16 cellular contexts compared by ENCODE assay signal in the genomic region with DNA sequence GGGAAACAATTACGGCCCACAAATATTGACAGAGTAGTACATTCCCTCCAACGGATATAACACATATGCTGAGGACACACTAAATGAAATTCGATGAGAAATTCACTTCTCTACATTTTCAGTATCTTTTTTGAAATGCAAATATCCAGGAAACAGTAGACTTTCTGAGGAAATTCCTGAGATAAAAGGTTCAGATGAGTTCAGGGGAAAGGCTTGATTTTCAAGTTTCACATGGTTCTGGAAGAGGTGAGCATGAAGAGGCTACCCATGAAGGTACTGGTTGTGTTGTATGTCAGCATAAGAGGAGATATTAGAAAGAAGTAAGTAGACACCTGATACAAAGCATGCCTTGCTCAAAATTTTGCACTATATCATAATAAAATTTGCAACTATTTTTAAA.
DNase-seq lines count a peak whose midpoint lies in the region; ATAC-seq and TF ChIP-seq lines count a peak whose summit lies in the region.
"Had no signal": no experiment of that assay in that cellular context is flagged by ENCODE, and none has a peak within 500 bp of the region (broad histone marks: within the 10 kb centered on the region; RNA-seq: fewer than 3 reads in every experiment).

No MANE protein-coding gene starts in this region.

- H3K79me2 ChIP-seq in smooth muscle cell (ENCODE audit: low read depth), result no peaks in the 10 kb centered on the region

- peak overlapping the region; percentile 70 for H3K27ac Mint-ChIP-seq in HFFc6
- H3K27ac Mint-ChIP-seq in T-helper 2 cell treated with Interferon-gamma antibody and Interleukin-4, amounts not matched to agents 5 μg/mL and 100 μg/mL, for 36 hours, result no peak overlapping the region

- WGBS in smooth muscle cell (ENCODE audit: low lambda C conversion rate), result 53% methylated on average over 3 of the region's 3 CpGs

- H3K36me3 ChIP-seq in smooth muscle cell (ENCODE audit: low read depth), result no peaks in the 10 kb centered on the region

- H3K27me3 Mint-ChIP-seq in HFFc6 (ENCODE audit: insufficient read depth), result no peaks in the 10 kb centered on the region; the same call in 1 of the 2 replicates
- H3K27me3 Mint-ChIP-seq in T-helper 2 cell treated with Interferon-gamma antibody and Interleukin-4, amounts not matched to agents 5 μg/mL and 100 μg/mL, for 36 hours (ENCODE audit: low read depth), result peaks cover 5% of the 10 kb centered on the region

- H3K4me3 Mint-ChIP-seq in HFFc6, result peak overlapping the region; percentile 11; the same call in 1 of the 2 replicates
- no peak overlapping the region for H3K4me3 Mint-ChIP-seq in T-helper 2 cell treated with Interferon-gamma antibody and Interleukin-4, amounts not matched to agents 5 μg/mL and 100 μg/mL, for 36 hours
- H3K4me3 Mint-ChIP-seq: H9 had no signal

- no peaks in the 10 kb centered on the region for H3K9me3 ChIP-seq in smooth muscle cell (replicated peaks; ENCODE audit: low read depth)

- no peak overlapping the region for H3K4me3 ChIP-seq in fibroblast of pulmonary artery (replicated peaks; ENCODE audit: low read depth, low read length)
- no peak overlapping the region for H3K4me3 ChIP-seq in smooth muscle cell
- H3K4me3 ChIP-seq: K562 had no signal

- TF ChIP-seq CTCF in HFFc6 (IDR thresholded peaks at IDR 0.05), result no peak
- TF ChIP-seq CTCF in fibroblast of pulmonary artery (IDR thresholded peaks at IDR 0.05; ENCODE audit: low read length, missing control alignments), result no peak
- TF ChIP-seq CTCF in smooth muscle cell (IDR thresholded peaks at IDR 0.05; ENCODE audit: borderline replicate concordance, insufficient read depth, poor library complexity, severe bottlenecking), result no peak

- peaks cover 77% of the 10 kb centered on the region for H3K4me1 Mint-ChIP-seq in HFFc6 (ENCODE audit: low read depth)
- no peaks in the 10 kb centered on the region for H3K4me1 Mint-ChIP-seq in T-helper 2 cell treated with Interferon-gamma antibody and Interleukin-4, amounts not matched to agents 5 μg/mL and 100 μg/mL, for 36 hours (ENCODE audit: low read depth)

- peaks cover 10% of the 10 kb centered on the region; the same call in 1 of the 2 replicates for H3K36me3 Mint-ChIP-seq in HFFc6 (ENCODE audit: low read depth)
- H3K36me3 Mint-ChIP-seq in T-helper 2 cell treated with Interferon-gamma antibody and Interleukin-4, amounts not matched to agents 5 μg/mL and 100 μg/mL, for 36 hours (ENCODE audit: low read depth), result no peaks in the 10 kb centered on the region

- DNase-seq in HFFc6 (no peak), amniotic epithelial cell (ENCODE audit: low read depth) (peak; percentile 35), fibroblast of pulmonary artery (ENCODE audit: low read depth) (peak; percentile 18), smooth muscle cell (lab: John Stamatoyannopoulos, UW; ENCODE audit: unreplicated experiment) (no peak), germinal center (ENCODE audit: low spot score) (no peak)
- no peak for DNase-seq in T-helper 2 cell treated with Interferon-gamma antibody and Interleukin-4, amounts not matched to agents 5 μg/mL and 100 μg/mL, for 36 hours (ENCODE audit: low spot score)
- DNase-seq: C1 segment of cervical spinal cord, COR-L47, DMS53, H9, NCI-H1092 treated with DMSO at 0.1 percent for 48 hours, NCI-H187, NCI-H774, Right ventricle myocardium superior had no signal

- H3F3A ChIP-seq in smooth muscle cell (ENCODE audit: low read depth), result no peaks in the 10 kb centered on the region

- peak overlapping the region; percentile 2 for H3K9ac ChIP-seq in smooth muscle cell (ENCODE audit: low read depth)

- peak overlapping the region; percentile 88 for H3K27ac ChIP-seq in smooth muscle cell (ENCODE audit: low read depth)

- H2AFZ ChIP-seq in smooth muscle cell (ENCODE audit: low read depth), result no peak overlapping the region

- peaks cover 19% of the 10 kb centered on the region for H3K4me1 ChIP-seq in smooth muscle cell (ENCODE audit: low read depth)

- no peaks in the 10 kb centered on the region for H4K20me1 ChIP-seq in smooth muscle cell (ENCODE audit: low read depth)

- no peak for ATAC-seq in HG03457 (IDR thresholded peaks at IDR 0.05; ENCODE audit: unreplicated experiment)
- ATAC-seq: K562 had no signal

- H3K4me2 ChIP-seq in smooth muscle cell, result peak overlapping the region; percentile 44

- no peaks in the 10 kb centered on the region for H3K9me3 Mint-ChIP-seq in HFFc6
- no peaks in the 10 kb centered on the region for H3K9me3 Mint-ChIP-seq in T-helper 2 cell treated with Interferon-gamma antibody and Interleukin-4, amounts not matched to agents 5 μg/mL and 100 μg/mL, for 36 hours
- H3K9me3 Mint-ChIP-seq: H9 had no signal

- H3K27me3 ChIP-seq in smooth muscle cell (ENCODE audit: low read depth), result no peaks in the 10 kb centered on the region

Comparison
In these comparisons a context has a peak if more than half of its experiments do, and no peak if none do; other contexts are left out.
1. DNase-seq: peak in amniotic epithelial cell (single experiment) and fibroblast of pulmonary artery (single experiment); none in HFFc6 (single experiment), smooth muscle cell (single experiment), T-helper 2 cell treated with Interferon-gamma antibody and Interleukin-4, amounts not matched to agents 5 μg/mL and 100 μg/mL, for 36 hours (single experiment) and germinal center (single experiment).